9 cellular contexts compared by ENCODE assay signal in genomic region chr18:61551586-61551985, GRCh38.
DNase-seq lines count a peak whose midpoint lies in the region; ATAC-seq, FAIRE-seq and TF ChIP-seq lines count a peak whose summit lies in the region.
"Had no signal": no experiment of that assay in that cellular context is flagged by ENCODE, and none has a peak within 500 bp of the region (broad histone marks: within the 10 kb centered on the region; RNA-seq: fewer than 3 reads in every experiment).

No MANE protein-coding gene starts in this region.

- peak; percentile 82 for FAIRE-seq in endothelial cell of umbilical vein (lab: Jason Lieb, UNC)
- FAIRE-seq: colon had no signal

- H3K27me3 Mint-ChIP-seq in activated CD4-positive, alpha-beta T cell treated with anti-CD3 and anti-CD28 coated beads for 36 hours = peaks cover 10% of the 10 kb centered on the region

- no peaks in the 10 kb centered on the region for H3K27me3 ChIP-seq in endothelial cell of umbilical vein (ENCODE audit: control insufficient read depth in 2 of 2, insufficient read depth in 2 of 2, low read length in 2 of 2)

- H2AFZ ChIP-seq in endothelial cell of umbilical vein (ENCODE audit: low read depth, low read length) = peak overlapping the region; percentile 35

- no peak for TF ChIP-seq POLR2A in endothelial cell of umbilical vein (IDR thresholded peaks at IDR 0.05; ENCODE audit: low read depth, low read length)

- POLR2A ChIA-PET in activated CD4-positive, alpha-beta T cell treated with anti-CD3 and anti-CD28 coated beads for 36 hours (lab: Charles Lee) = no interaction called here
- POLR2A ChIA-PET in endothelial cell of umbilical vein (lab: Charles Lee) = no interaction called here

- no peak overlapping the region for H3K4me3 Mint-ChIP-seq in activated CD4-positive, alpha-beta T cell treated with anti-CD3 and anti-CD28 coated beads for 36 hours

- CTCF ChIA-PET in activated CD4-positive, alpha-beta T cell treated with anti-CD3 and anti-CD28 coated beads for 36 hours (lab: Charles Lee) = interaction anchor here (0.8 to 1.4 kb wide), 6 partner anchors 17 to 581 kb away, joined by 3 to 5 read pairs (median 4); no protein-coding TSS in a partner anchor
- CTCF ChIA-PET in endothelial cell of umbilical vein (lab: Charles Lee) = interaction anchor here (0.8 to 3.2 kb wide), 9 partner anchors 28 to 579 kb away, joined by 3 to 51 read pairs (median 5); partner anchors contain the start of gene RNF152

- dilution Hi-C loops in endothelial cell of umbilical vein (cut with MboI; ENCODE audit: extremely low pct_ligation_motif_present, low sequenced_read_pairs) = no loop called here

- H3K4me3 ChIP-seq in LNCaP clone FGC (ENCODE audit: low read depth, low read length) (no peak overlapping the region), endothelial cell of umbilical vein (replicated peaks in 1 of 3; ENCODE audit: insufficient read depth in 1 of 3, low read depth in 1 of 3, low read length in 3 of 3) (no peak overlapping the region)

- intact Hi-C loops in activated CD4-positive, alpha-beta T cell treated with anti-CD3 and anti-CD28 coated beads for 36 hours (cut with DNase I, micrococcal nuclease) = loop anchor here in 1 of 2 experiments (1.0 to 5.0 kb wide), 2 partner anchors 341 to 580 kb away; partner anchors contain the start of gene RNF152
- intact Hi-C loops in endothelial cell of umbilical vein (cut with micrococcal nuclease) = loop anchor here (1.0 to 2.0 kb wide), 6 partner anchors 31 to 580 kb away; partner anchors contain the start of gene RNF152

- peak; percentile 76 for TF ChIP-seq CTCF in LNCaP clone FGC (IDR thresholded peaks at IDR 0.05; ENCODE audit: control insufficient read depth, extremely low read depth, insufficient read depth)
- TF ChIP-seq CTCF in endothelial cell of umbilical vein (IDR thresholded peaks at IDR 0.05; ENCODE audit: extremely low read depth in 1 of 2, insufficient read depth in 1 of 2, low read depth in 1 of 2, low read length in 2 of 2) = peak; percentile 72 to 79

- peak; percentile 10 for DNase-seq in activated CD4-positive, alpha-beta T cell treated with anti-CD3 and anti-CD28 coated beads for 36 hours
- DNase-seq in activated CD4-positive, alpha-beta T cell treated with anti-CD3 and anti-CD28 coated beads, Interleukin-2, amount 50 U/mL, for 1 hour = no peak
- DNase-seq in LNCaP clone FGC (ENCODE audit: low read depth) (peak; percentile 69), RKO (ENCODE audit: low spot score) (peak; percentile 83), endothelial cell of umbilical vein (ENCODE audit: low read depth, low spot score) (peak; percentile 88), middle frontal gyrus (ENCODE audit: extremely low spot score, low spot score) (peak; percentile 67)
- DNase-seq in activated CD8-positive, alpha-beta memory T cell treated with anti-CD3 and anti-CD28 coated beads, Interleukin-2, amount 50 U/mL, for 4 hours = no peak

- H3K79me2 ChIP-seq in endothelial cell of umbilical vein (ENCODE audit: control insufficient read depth, insufficient read depth, low read length) = no peaks in the 10 kb centered on the region

- ATAC-seq in activated CD4-positive, alpha-beta T cell treated with anti-CD3 and anti-CD28 coated beads for 36 hours = no peak
- peak; percentile 73 for ATAC-seq in GM21717 (IDR thresholded peaks at IDR 0.05; ENCODE audit: unreplicated experiment)

- no TSS peak for BruUV-seq in endothelial cell of umbilical vein (replicated peaks; lab: Mats Ljungman, UMichigan)

- H3K4me2 ChIP-seq in endothelial cell of umbilical vein (ENCODE audit: insufficient read depth, low read length) = no peak overlapping the region

- no peaks in the 10 kb centered on the region for H3K4me1 ChIP-seq in endothelial cell of umbilical vein (ENCODE audit: control insufficient read depth, extremely low read depth, insufficient read depth, low read length)

- no peaks in the 10 kb centered on the region for H3K36me3 ChIP-seq in endothelial cell of umbilical vein (ENCODE audit: control insufficient read depth in 2 of 2, extremely low read depth in 1 of 2, insufficient read depth in 2 of 2, low read length in 2 of 2)

- H3K9ac ChIP-seq in endothelial cell of umbilical vein (replicated peaks; ENCODE audit: extremely low read depth, insufficient read depth, low read length) = no peak overlapping the region

- no peaks in the 10 kb centered on the region for H3K9me3 ChIP-seq in endothelial cell of umbilical vein (replicated peaks; ENCODE audit: control insufficient read depth, insufficient read depth, low read length)

- H3K27ac ChIP-seq in endothelial cell of umbilical vein (ENCODE audit: insufficient read depth, low read depth, low read length) = no peak overlapping the region

- peaks cover 11% of the 10 kb centered on the region for H3K4me1 Mint-ChIP-seq in activated CD4-positive, alpha-beta T cell treated with anti-CD3 and anti-CD28 coated beads for 36 hours

- H3K27ac Mint-ChIP-seq in activated CD4-positive, alpha-beta T cell treated with anti-CD3 and anti-CD28 coated beads for 36 hours = no peak overlapping the region

- no peaks in the 10 kb centered on the region for H3K9me3 Mint-ChIP-seq in activated CD4-positive, alpha-beta T cell treated with anti-CD3 and anti-CD28 coated beads for 36 hours (ENCODE audit: low read depth)

- no peaks in the 10 kb centered on the region for H3K36me3 Mint-ChIP-seq in activated CD4-positive, alpha-beta T cell treated with anti-CD3 and anti-CD28 coated beads for 36 hours (ENCODE audit: low read depth)

- no peaks in the 10 kb centered on the region for H4K20me1 ChIP-seq in endothelial cell of umbilical vein (replicated peaks; ENCODE audit: control insufficient read depth, extremely low read depth, insufficient read depth, low read length)

- no peaks in the 10 kb centered on the region for H3K9me1 ChIP-seq in endothelial cell of umbilical vein (replicated peaks; ENCODE audit: control insufficient read depth, extremely low read depth, insufficient read depth, low read length)

TF ChIP-seq in endothelial cell of umbilical vein, 7 proteins besides CTCF, POLR2A, EP300 and RAD21:
- TF ChIP-seq EZH2 (IDR thresholded peaks at IDR 0.05; ENCODE audit: borderline replicate concordance, low read depth, low read length, severe bottlenecking) (no peak), FOS (IDR thresholded peaks at IDR 0.05; ENCODE audit: borderline replicate concordance, insufficient read depth, low read length) (no peak), POLR2AphosphoS5 (IDR thresholded peaks at IDR 0.05; ENCODE audit: insufficient read depth, low read depth, low read length) (no peak), MYC (IDR thresholded peaks at IDR 0.05; ENCODE audit: low read depth, low read length) (no peak), MAX (IDR thresholded peaks at IDR 0.05; ENCODE audit: insufficient read depth, insufficient read length) (no peak), JUN (IDR thresholded peaks at IDR 0.05; ENCODE audit: borderline replicate concordance, insufficient read depth, insufficient read length, low read depth) (no peak), GATA2 (IDR thresholded peaks at IDR 0.05; ENCODE audit: insufficient read depth, insufficient read length, low read depth, low read length) (no peak)

Comparison
In these comparisons a context has a peak if more than half of its experiments do, and no peak if none do; other contexts are left out.
1. DNase-seq: peak in activated CD4-positive, alpha-beta T cell treated with anti-CD3 and anti-CD28 coated beads for 36 hours (single experiment), LNCaP clone FGC (single experiment), RKO (single experiment), endothelial cell of umbilical vein (single experiment) and middle frontal gyrus (single experiment); none in activated CD4-positive, alpha-beta T cell treated with anti-CD3 and anti-CD28 coated beads, Interleukin-2, amount 50 U/mL, for 1 hour (single experiment) and activated CD8-positive, alpha-beta memory T cell treated with anti-CD3 and anti-CD28 coated beads, Interleukin-2, amount 50 U/mL, for 4 hours (single experiment).